Comparison of ENCODE assay signal across 1 cellular context in genomic region chr10:31829776-31830175, GRCh38.
TF ChIP-seq lines count a peak whose summit lies in the region.

No MANE protein-coding gene starts in this region.

TF ChIP-seq in SK-N-SH, 30 proteins besides CTCF, POLR2A, EP300 and RAD21 (continued from another document):
- no peak for TF ChIP-seq REST (IDR thresholded peaks at IDR 0.05; ENCODE audit: low read depth, low read length)
- TF ChIP-seq TEAD4 (IDR thresholded peaks at IDR 0.05; ENCODE audit: borderline replicate concordance, insufficient read depth), result no peak
- no peak for TF ChIP-seq SMC3 (IDR thresholded peaks at IDR 0.05; ENCODE audit: low read depth, low read length)
